Comparison of ENCODE assay signal across 12 cellular contexts in genomic region chr3:179526482-179526881, GRCh38. TPM values are rescaled to one million over a fixed set of nuclear protein-coding genes. Genes with fewer than 3 reads are reported as not detected.
DNase-seq lines count a peak whose midpoint lies in the region; ATAC-seq and TF ChIP-seq lines count a peak whose summit lies in the region.
"Had no signal": no experiment of that assay in that cellular context is flagged by ENCODE, and none has a peak within 500 bp of the region (broad histone marks: within the 10 kb centered on the region; RNA-seq: fewer than 3 reads in every experiment).

No MANE protein-coding gene starts in this region.

- 0% methylated on average over 1 of the region's 1 CpG for WGBS in mammary epithelial cell (ENCODE audit: low coverage, missing lambda C conversion rate)

- H3K27me3 ChIP-seq in mammary epithelial cell (ENCODE audit: insufficient read depth, low read length) (no peaks in the 10 kb centered on the region), breast epithelium (no peaks in the 10 kb centered on the region)
- H3K27me3 ChIP-seq: colonic mucosa had no signal

- no peak for TF ChIP-seq POLR2A in breast epithelium (IDR thresholded peaks at IDR 0.05)

- no TSS peak for BruUV-seq in mammary epithelial cell (replicated peaks; lab: Mats Ljungman, UMichigan)

- no peaks in the 10 kb centered on the region for H3K79me2 ChIP-seq in mammary epithelial cell (ENCODE audit: insufficient read depth, low read length)

- H3K36me3 ChIP-seq in mammary epithelial cell (ENCODE audit: insufficient read depth, low read length) = no peaks in the 10 kb centered on the region
- no peaks in the 10 kb centered on the region for H3K36me3 ChIP-seq in breast epithelium
- H3K36me3 ChIP-seq: colonic mucosa had no signal

- CTCF ChIA-PET in mammary epithelial cell (lab: Charles Lee; ENCODE audit: low non-redundant PET) = no interaction called here

- no peak overlapping the region for H3K9ac ChIP-seq in mammary epithelial cell (ENCODE audit: insufficient read depth, low read length)

- TF ChIP-seq CTCF in mammary epithelial cell (conservative IDR thresholded peaks at IDR 0.05 in 1 of 2, IDR thresholded peaks at IDR 0.05 in 1 of 2; ENCODE audit: extremely low read depth in 1 of 2, insufficient read depth in 1 of 2, low read depth in 1 of 2, low read length in 2 of 2) = no peak
- TF ChIP-seq CTCF in breast epithelium (IDR thresholded peaks at IDR 0.05) = no peak
- TF ChIP-seq CTCF in omental fat pad (IDR thresholded peaks at IDR 0.05) = no peak

- H2AFZ ChIP-seq in mammary epithelial cell (ENCODE audit: low read depth, low read length) = peak overlapping the region; percentile 15

- in situ Hi-C loops in mammary epithelial cell (cut with MboI; ENCODE audit: low sequenced_read_pairs in 2 of 2) = no loop called here

- H3K4me3 ChIP-seq in mammary epithelial cell (replicated peaks in 1 of 3; ENCODE audit: insufficient read depth in 1 of 3, low read depth in 2 of 3, low read length in 3 of 3) = no peak overlapping the region
- no peak overlapping the region for H3K4me3 ChIP-seq in breast epithelium
- H3K4me3 ChIP-seq: colonic mucosa had no signal

- intact Hi-C loops in mammary epithelial cell (cut with micrococcal nuclease) (no loop called here), breast epithelium (cut with DNase I; ENCODE audit: low total_unique reads) (no loop called here), left cardiac atrium (cut with DNase I) (no loop called here)

- H3K9me3 ChIP-seq in mammary epithelial cell (replicated peaks; ENCODE audit: insufficient read depth, low read length) (no peaks in the 10 kb centered on the region), breast epithelium (no peaks in the 10 kb centered on the region)
- H3K9me3 ChIP-seq: colonic mucosa had no signal

- no peak overlapping the region for H3K4me2 ChIP-seq in mammary epithelial cell (ENCODE audit: insufficient read depth, low read depth, low read length)

- DNase-seq in mammary epithelial cell (no peak), breast epithelium (ENCODE audit: low spot score in 2 of 2) (no peak), left cardiac atrium (no peak), omental fat pad (ENCODE audit: low spot score) (no peak), activated gamma-delta T cell treated with Interleukin-2 at 50 U/mL for 16 hours (no peak), NCI-H187 (lab: John Stamatoyannopoulos, UW) (no peak)
- no peak for DNase-seq in NK-92 treated with Interleukin-12 subunit alpha and Interleukin-12 subunit beta, amount 100 ng/mL, for 24 hours (lab: John Stamatoyannopoulos, UW)
- DNase-seq: activated CD8-positive, alpha-beta T cell treated with anti-CD3 and anti-CD28 coated beads, Interleukin-2, amount 10 ng/mL, durations not matched to agents 7 days and 5 days; activated naive CD4-positive, alpha-beta T cell treated with anti-CD3 and anti-CD28 coated beads, Interleukin-2, amount 10 ng/mL, durations not matched to agents 7 days and 5 days; T-helper 9 cell had no signal

- H3K27ac ChIP-seq in mammary epithelial cell (ENCODE audit: insufficient read depth, low read depth, low read length) = no peak overlapping the region
- peak overlapping the region in 1 of 2 donors; percentile 21 for H3K27ac ChIP-seq in breast epithelium

- ATAC-seq in left cardiac atrium = peak; percentile 32 to 74
- peak; percentile 71 for ATAC-seq in omental fat pad (ENCODE audit: low FRiP score)
- no peak for ATAC-seq in HG02678 (IDR thresholded peaks at IDR 0.05; ENCODE audit: unreplicated experiment)
- ATAC-seq: activated CD8-positive, alpha-beta T cell treated with anti-CD3 and anti-CD28 coated beads, Interleukin-2, amount 10 ng/mL, durations not matched to agents 7 days and 5 days had no signal

- dilution Hi-C loops in mammary epithelial cell (cut with HindIII; ENCODE audit: low sequenced_read_pairs) = no loop called here

- H4K20me1 ChIP-seq in mammary epithelial cell (ENCODE audit: insufficient read depth, low read length) = no peaks in the 10 kb centered on the region

- peaks cover 4% of the 10 kb centered on the region for H3K4me1 ChIP-seq in mammary epithelial cell (ENCODE audit: insufficient read depth, low read length)
- no peaks in the 10 kb centered on the region for H3K4me1 ChIP-seq in breast epithelium
- H3K4me1 ChIP-seq: colonic mucosa had no signal

RNA-seq across cellular contexts. Expression of gene ACTL6A, which starts 36.2 kb away (rescaled TPM):
- total RNA-seq in mammary epithelial cell (10 to 100 TPM; 41.5 to 59.4 TPM), breast epithelium (10 to 100 TPM; 37.1 to 58.1 (median 46.2) TPM), left cardiac atrium (10 to 100 TPM; 23.1 to 27.0 TPM), omental fat pad (10 to 100 TPM; 25.6 to 50.4 (median 33.4) TPM)
- polyA plus RNA-seq in mammary epithelial cell = 68.7 TPM
- 83.4 TPM for polyA minus RNA-seq in mammary epithelial cell
